ENCODE assay signal across 14 cellular contexts in the genomic region with DNA sequence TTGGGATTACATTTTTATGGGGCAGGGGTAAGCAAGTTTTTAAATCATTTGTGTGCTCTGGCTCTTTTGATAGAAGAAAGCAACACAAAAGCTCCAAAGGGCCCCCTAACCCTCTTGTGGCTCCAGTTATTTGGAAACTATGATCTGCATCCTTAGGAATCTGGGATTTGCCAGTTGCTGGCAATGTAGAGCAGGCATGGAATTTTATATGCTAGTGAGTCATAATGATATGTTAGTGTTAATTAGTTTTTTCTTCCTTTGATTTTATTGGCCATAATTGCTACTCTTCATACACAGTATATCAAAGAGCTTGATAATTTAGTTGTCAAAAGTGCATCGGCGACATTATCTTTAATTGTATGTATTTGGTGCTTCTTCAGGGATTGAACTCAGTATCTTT. TPM values are rescaled to one million over a fixed set of nuclear protein-coding genes. Genes with fewer than 3 reads are reported as not detected.
DNase-seq lines count a peak whose midpoint lies in the region; ATAC-seq, FAIRE-seq and TF ChIP-seq lines count a peak whose summit lies in the region.
"Had no signal": no experiment of that assay in that cellular context is flagged by ENCODE, and none has a peak within 500 bp of the region (broad histone marks: within the 10 kb centered on the region; RNA-seq: fewer than 3 reads in every experiment).

No MANE protein-coding gene starts in this region.

- peak; percentile 25 for DNase-seq in H54 (ENCODE audit: insufficient read length, low spot score)
- DNase-seq in RWPE1 (ENCODE audit: low spot score): peak; percentile 10
- peak; percentile 5 for DNase-seq in foreskin melanocyte
- DNase-seq in stromal cell of bone marrow (ENCODE audit: low read depth): peak; percentile 26
- no peak for DNase-seq in HTR-8/SVneo (ENCODE audit: insufficient read length, low spot score)
- no peak for DNase-seq in SW 1271 (lab: John Stamatoyannopoulos, UW)
- no peak for DNase-seq in anterior cingulate cortex (lab: John Stamatoyannopoulos, UW)
- DNase-seq in left ventricle myocardium superior: no peak
- DNase-seq: effector CD4-positive, alpha-beta T cell; left colon; MV-4-11; stomach; T-helper 1 cell had no signal

- POLR2A ChIA-PET in RWPE1 (lab: Yijun Ruan, JAX; ENCODE audit: low non-redundant PET): no interaction called here

- intact Hi-C loops in left ventricle myocardium superior (cut with micrococcal nuclease): no loop called here

- CTCF ChIA-PET in RWPE1 (lab: Yijun Ruan, JAX): no interaction called here

- TF ChIP-seq POLR2A in H54 (IDR thresholded peaks at IDR 0.05; ENCODE audit: low read depth, low read length): no peak

- no peak for TF ChIP-seq CTCF in RWPE1 (conservative IDR thresholded peaks at IDR 0.05; ENCODE audit: low read depth)

- ATAC-seq in left ventricle myocardium superior: no peak
- ATAC-seq: left colon had no signal

- no peak overlapping the region for H3K27ac ChIP-seq in RWPE1
- H3K27ac ChIP-seq: stomach had no signal

- FAIRE-seq in H54 (lab: Jason Lieb, UNC): no peak
- FAIRE-seq in HTR-8/SVneo (lab: Jason Lieb, UNC): no peak

RNA-seq across cellular contexts. Expression of gene RAG1, which starts 10.1 kb away (rescaled TPM):
- total RNA-seq in left ventricle myocardium superior: 1.4 TPM

RNA-seq across cellular contexts. Expression of gene IFTAP, which starts 16.4 kb away (rescaled TPM):
- 44.6 TPM for total RNA-seq in left ventricle myocardium superior

RNA-seq across cellular contexts. Expression of gene RAG2, which starts 20.2 kb away (rescaled TPM):
- not detected for total RNA-seq in left ventricle myocardium superior
- total RNA-seq: left colon, skeletal muscle tissue had no signal

Comparison
In these comparisons a context has a peak if more than half of its experiments do, and no peak if none do; other contexts are left out.
1. DNase-seq: peak in H54 (single experiment), RWPE1 (single experiment), foreskin melanocyte (single experiment) and stromal cell of bone marrow (single experiment); none in HTR-8/SVneo (single experiment), SW 1271 (0 of 2), anterior cingulate cortex (0 of 58) and left ventricle myocardium superior (single experiment).